ENCODE assay signal across 29 cellular contexts in genomic region chr4:107380190-107380589, GRCh38.
DNase-seq lines count a peak whose midpoint lies in the region; ATAC-seq and TF ChIP-seq lines count a peak whose summit lies in the region.
"Had no signal": no experiment of that assay in that cellular context is flagged by ENCODE, and none has a peak within 500 bp of the region (broad histone marks: within the 10 kb centered on the region; RNA-seq: fewer than 3 reads in every experiment).

No MANE protein-coding gene starts in this region.

- H3K4me3 ChIP-seq in GM23338 (no peak overlapping the region), SK-N-SH (ENCODE audit: low read depth in 2 of 2, low read length in 1 of 2) (no peak overlapping the region), mesendoderm (ENCODE audit: low read length) (no peak overlapping the region)
- H3K4me3 ChIP-seq: adrenal gland, body of pancreas, esophagus squamous epithelium, gastroesophageal sphincter, HAP-1, pancreas, Peyer's patch, skin epidermis, suprapubic skin had no signal

- peak overlapping the region; percentile 40 for H3K18ac ChIP-seq in mesendoderm (ENCODE audit: low read length)

- ATAC-seq in GM23338 (no peak), HG03442 (IDR thresholded peaks at IDR 0.05; ENCODE audit: unreplicated experiment) (no peak)
- ATAC-seq: activated CD4-positive, alpha-beta T cell treated with anti-CD3 and anti-CD28 coated beads for 36 hours; activated CD8-positive, alpha-beta T cell treated with anti-CD3 and anti-CD28 coated beads, Interleukin-2, amount 10 ng/mL, durations not matched to agents 7 days and 5 days; body of pancreas; gastroesophageal sphincter; left colon; pancreas had no signal

- no peaks in the 10 kb centered on the region for H3K9me3 ChIP-seq in SK-N-SH
- H3K9me3 ChIP-seq: adrenal gland, body of pancreas, esophagus squamous epithelium, gastroesophageal sphincter, HAP-1, pancreas, Peyer's patch, suprapubic skin had no signal

- H3K23ac ChIP-seq in mesendoderm (ENCODE audit: low read length) = no peak overlapping the region

- CTCF ChIA-PET in SK-N-SH (lab: Yijun Ruan, JAX) = interaction anchor here (3.0 kb wide), 1 partner anchor 343 kb away, joined by 12 read pairs; the partner anchor contains the start of gene DKK2
- CTCF ChIA-PET in GM10248 (lab: Yijun Ruan, JAX) = no interaction called here

- peak overlapping the region; percentile 5 for H3K4ac ChIP-seq in mesendoderm (ENCODE audit: low read depth, low read length)

- no peak overlapping the region for H3K56ac ChIP-seq in mesendoderm (ENCODE audit: low read length)

- H3K9ac ChIP-seq in SK-N-SH (no peak overlapping the region), mesendoderm (ENCODE audit: low read length) (no peak overlapping the region)

- H3K9me2 ChIP-seq in GM23338 (ENCODE audit: insufficient read depth) (peaks cover 29% of the 10 kb centered on the region), SK-N-SH (no peaks in the 10 kb centered on the region)

- no peaks in the 10 kb centered on the region for H4K20me1 ChIP-seq in GM23338 (replicated peaks; ENCODE audit: insufficient read depth)
- no peaks in the 10 kb centered on the region for H4K20me1 ChIP-seq in SK-N-SH (ENCODE audit: insufficient read depth)

- H3K79me2 ChIP-seq in GM23338 (replicated peaks; ENCODE audit: insufficient read depth) (no peaks in the 10 kb centered on the region), SK-N-SH (ENCODE audit: insufficient read depth) (no peaks in the 10 kb centered on the region), mesendoderm (ENCODE audit: control insufficient read depth, insufficient read depth, low read length) (no peaks in the 10 kb centered on the region)

- peaks cover 6% of the 10 kb centered on the region for H3K27me3 Mint-ChIP-seq in GM23338 (ENCODE audit: insufficient read depth, low read depth, poor library complexity)
- H3K27me3 Mint-ChIP-seq: activated CD4-positive, alpha-beta T cell treated with anti-CD3 and anti-CD28 coated beads for 36 hours had no signal

- peaks cover 8% of the 10 kb centered on the region for H3K36me3 Mint-ChIP-seq in GM23338 (ENCODE audit: low read depth)
- H3K36me3 Mint-ChIP-seq: CD14-positive monocyte had no signal

- 91% methylated on average over 4 of the region's 4 CpGs for WGBS in SK-N-SH (ENCODE audit: low lambda C conversion rate)
- no CpG with 5 or more reads among the region's 4 CpGs for WGBS in mesendoderm (ENCODE audit: extremely low coverage, insufficient coverage, low lambda C conversion rate)

- peak overlapping the region; percentile 11 for H2BK120ac ChIP-seq in mesendoderm (ENCODE audit: low read depth, low read length)

- POLR2A ChIA-PET in SK-N-SH (lab: Yijun Ruan, JAX) = no interaction called here
- POLR2A ChIA-PET in GM10248 (lab: Yijun Ruan, JAX) = no interaction called here

- peak overlapping the region; percentile 66 for H2BK15ac ChIP-seq in mesendoderm (replicated peaks; ENCODE audit: low read depth)

- H3K4me1 Mint-ChIP-seq in GM23338 = peaks cover 8% of the 10 kb centered on the region
- H3K4me1 Mint-ChIP-seq: activated CD4-positive, alpha-beta T cell treated with anti-CD3 and anti-CD28 coated beads for 36 hours; CD14-positive monocyte had no signal

- H3K4me3 Mint-ChIP-seq in GM23338 = no peak overlapping the region
- H3K4me3 Mint-ChIP-seq: activated CD4-positive, alpha-beta T cell treated with anti-CD3 and anti-CD28 coated beads for 36 hours; activated CD8-positive, alpha-beta T cell treated with anti-CD3 and anti-CD28 coated beads, Interleukin-2, amount 10 ng/mL, durations not matched to agents 7 days and 5 days; activated naive CD4-positive, alpha-beta T cell treated with anti-CD3 and anti-CD28 coated beads for 36 hours; CD14-positive monocyte had no signal

- H4K8ac ChIP-seq in mesendoderm (ENCODE audit: low read depth, low read length) = no peak overlapping the region

- H3K27ac Mint-ChIP-seq in GM23338 = no peak overlapping the region
- H3K27ac Mint-ChIP-seq: activated CD4-positive, alpha-beta T cell treated with anti-CD3 and anti-CD28 coated beads for 36 hours; activated CD8-positive, alpha-beta T cell treated with anti-CD3 and anti-CD28 coated beads, Interleukin-2, amount 10 ng/mL, durations not matched to agents 7 days and 5 days; activated naive CD4-positive, alpha-beta T cell treated with anti-CD3 and anti-CD28 coated beads for 36 hours; CD14-positive monocyte had no signal

- H3K4me2 ChIP-seq in GM23338 (no peak overlapping the region), SK-N-SH (no peak overlapping the region), mesendoderm (ENCODE audit: low read length) (no peak overlapping the region)

- no peaks in the 10 kb centered on the region for H3K79me1 ChIP-seq in mesendoderm (ENCODE audit: low read length)

- H2AK5ac ChIP-seq in mesendoderm (ENCODE audit: low read length) = no peak overlapping the region

- H3F3A ChIP-seq in GM23338 (replicated peaks; ENCODE audit: low read depth) (no peaks in the 10 kb centered on the region), SK-N-SH (replicated peaks; ENCODE audit: insufficient read depth) (no peaks in the 10 kb centered on the region)

- H3K4me1 ChIP-seq in GM23338 (ENCODE audit: insufficient read depth) (no peaks in the 10 kb centered on the region), SK-N-SH (ENCODE audit: control insufficient read depth in 1 of 2, insufficient read depth in 2 of 2, low read depth in 1 of 2, low read length in 1 of 2) (peaks cover 2 to 17% of the 10 kb centered on the region in 2 experiments; a peak in 3 of 4 replicates), mesendoderm (ENCODE audit: control insufficient read depth, low read depth, low read length) (no peaks in the 10 kb centered on the region)
- H3K4me1 ChIP-seq: adrenal gland, body of pancreas, esophagus squamous epithelium, gastroesophageal sphincter, HAP-1, pancreas, Peyer's patch, suprapubic skin had no signal

- H2AFZ ChIP-seq in GM23338 (peak overlapping the region; percentile 76), SK-N-SH (ENCODE audit: low read depth) (peak overlapping the region; percentile 84)

- peaks cover 10% of the 10 kb centered on the region; the same call in 2 of the 3 replicates for H3K9me3 Mint-ChIP-seq in GM23338
- H3K9me3 Mint-ChIP-seq: activated naive CD4-positive, alpha-beta T cell treated with anti-CD3 and anti-CD28 coated beads for 36 hours had no signal

- DNase-seq in DMS53 (lab: John Stamatoyannopoulos, UW) (peak; percentile 9), DMS53 treated with DMSO at 0.1 percent for 48 hours (lab: John Stamatoyannopoulos, UW; ENCODE audit: unreplicated experiment) (no peak), GM23338 (ENCODE audit: low spot score) (no peak), SK-N-SH (no peak), mesendoderm (no peak), GM10248 (ENCODE audit: extremely low spot score) (no peak), NCI-H128 (lab: John Stamatoyannopoulos, UW; ENCODE audit: unreplicated experiment) (no peak)
- DNase-seq: activated CD4-positive, alpha-beta T cell treated with anti-CD3 and anti-CD28 coated beads for 36 hours; activated CD8-positive, alpha-beta T cell treated with anti-CD3 and anti-CD28 coated beads, Interleukin-2, amount 10 ng/mL, durations not matched to agents 7 days and 5 days; activated naive CD4-positive, alpha-beta T cell treated with anti-CD3 and anti-CD28 coated beads for 36 hours; adrenal gland; body of pancreas; DND-41; esophagus squamous epithelium; Karpas-422; left colon; NCI-H524 treated with DMSO at 0.1 percent for 48 hours; pancreas; Peyer's patch; stimulated activated naive CD4-positive, alpha-beta T cell; T1000 had no signal

- no peak overlapping the region for H3K27ac ChIP-seq in GM23338 (ENCODE audit: low read depth)
- H3K27ac ChIP-seq in SK-N-SH (ENCODE audit: low read depth in 2 of 2, low read length in 1 of 2) = peak overlapping the region in 1 of 2 experiments; percentile 16; a peak in 1 of 4 replicates
- no peak overlapping the region for H3K27ac ChIP-seq in mesendoderm (ENCODE audit: low read depth, low read length)
- H3K27ac ChIP-seq: 22Rv1, adrenal gland, body of pancreas, esophagus squamous epithelium, gastroesophageal sphincter, pancreas, Peyer's patch, skin epidermis, suprapubic skin, VCaP had no signal

- H3K27me3 ChIP-seq in GM23338 (ENCODE audit: insufficient read depth) = no peaks in the 10 kb centered on the region
- no peaks in the 10 kb centered on the region for H3K27me3 ChIP-seq in SK-N-SH (ENCODE audit: insufficient read depth)
- H3K27me3 ChIP-seq in mesendoderm (ENCODE audit: insufficient read depth, low read length, poor library complexity) = no peaks in the 10 kb centered on the region
- H3K27me3 ChIP-seq: adrenal gland, body of pancreas, esophagus squamous epithelium, gastroesophageal sphincter, pancreas, Peyer's patch, suprapubic skin had no signal

- H3K36me3 ChIP-seq in GM23338 (ENCODE audit: insufficient read depth) = no peaks in the 10 kb centered on the region
- H3K36me3 ChIP-seq in SK-N-SH (replicated peaks in 1 of 2; ENCODE audit: control insufficient read depth in 1 of 2, insufficient read depth in 2 of 2, low read length in 1 of 2) = no peaks in the 10 kb centered on the region
- no peaks in the 10 kb centered on the region for H3K36me3 ChIP-seq in mesendoderm (ENCODE audit: control insufficient read depth, insufficient read depth, low read length)
- H3K36me3 ChIP-seq: adrenal gland, esophagus squamous epithelium, gastroesophageal sphincter, HAP-1, pancreas, Peyer's patch, suprapubic skin had no signal

- no peak overlapping the region for H4K5ac ChIP-seq in mesendoderm (ENCODE audit: low read length)

- H2BK5ac ChIP-seq in mesendoderm (ENCODE audit: low read length) = no peak overlapping the region

- no peak for TF ChIP-seq CTCF in GM23338 (conservative IDR thresholded peaks at IDR 0.05; ENCODE audit: low read depth in 2 of 2)
- TF ChIP-seq CTCF in SK-N-SH (IDR thresholded peaks at IDR 0.05) = no peak
- TF ChIP-seq CTCF in GM10248 (IDR thresholded peaks at IDR 0.05; ENCODE audit: control extremely low read depth, extremely low read depth, low read depth, missing control alignments) = no peak

- TF ChIP-seq RAD21 in SK-N-SH (IDR thresholded peaks at IDR 0.05; ENCODE audit: low read length) = peak; percentile 30; the same call in 1 of the 2 replicates

- no peak for TF ChIP-seq EP300 in SK-N-SH (IDR thresholded peaks at IDR 0.05; ENCODE audit: borderline replicate concordance in 1 of 2, low read depth in 1 of 2, low read length in 1 of 2)

TF ChIP-seq in SK-N-SH, 30 proteins besides CTCF, POLR2A, EP300 and RAD21:
- 0 out of 2 replicates have a peak, but pooled peaks have one; percentile 21 for TF ChIP-seq SMC3 (IDR thresholded peaks at IDR 0.05; ENCODE audit: low read depth, low read length)
- no peak for TF ChIP-seq GABPA (IDR thresholded peaks at IDR 0.05; ENCODE audit: low read depth)
- TF ChIP-seq RFX5 (IDR thresholded peaks at IDR 0.05; ENCODE audit: low read length) = no peak
TF ChIP-seq in SK-N-SH: peak in this region for 1.
